ENCODE assay signal across 17 cellular contexts in the genomic region with DNA sequence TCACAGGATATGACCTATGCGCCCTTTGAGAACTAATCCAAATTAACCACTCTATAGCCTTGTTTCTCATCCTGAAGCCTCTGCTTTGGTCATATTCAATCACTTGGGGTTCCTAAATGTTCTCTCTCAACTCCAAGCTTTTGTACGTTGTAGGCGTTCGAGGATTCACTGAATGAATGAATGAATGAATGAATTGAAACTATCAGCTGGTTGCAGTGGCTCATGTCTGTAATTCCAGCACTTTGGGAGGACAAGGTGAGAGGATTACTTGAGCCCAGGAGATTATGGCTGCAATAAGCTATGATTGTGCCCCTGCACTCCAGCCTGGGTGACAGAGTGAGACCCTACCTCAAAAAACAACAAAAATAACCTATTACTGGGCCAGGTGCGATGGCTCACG. TPM values are rescaled to one million over a fixed set of nuclear protein-coding genes. Genes with fewer than 3 reads are reported as not detected.
DNase-seq lines count a peak whose midpoint lies in the region; ATAC-seq lines count a peak whose summit lies in the region.
"Had no signal": no experiment of that assay in that cellular context is flagged by ENCODE, and none has a peak within 500 bp of the region (broad histone marks: within the 10 kb centered on the region; RNA-seq: fewer than 3 reads in every experiment).

No MANE protein-coding gene starts in this region.

- no peak for DNase-seq in T-helper 1 cell
- DNase-seq in activated naive CD8-positive, alpha-beta T cell treated with anti-CD3 and anti-CD28 coated beads, Interleukin-2, amount 10 ng/mL, durations not matched to agents 7 days and 5 days = no peak
- no peak for DNase-seq in activated naive CD8-positive, alpha-beta T cell treated with anti-CD3 and anti-CD28 coated beads, Interleukin-2, amount 50 U/mL, for 24 hours
- no peak for DNase-seq in activated T-helper 2 cell treated with anti-CD3 and anti-CD28 coated beads, Interferon-gamma antibody, Interleukin-2, Interleukin-4, amounts not matched to agents 10 μg/mL and 5 μg/mL and 100 μg/mL, durations not matched to agents 14 hours and 24 hours and 36 hours (ENCODE audit: low spot score)
- no peak for DNase-seq in stimulated activated effector memory CD8-positive, alpha-beta T cell treated with anti-CD3 and anti-CD28 coated beads, Interleukin-12 subunit alpha, Interleukin-12 subunit beta, amount 100 ng/mL, for 72 hours (ENCODE audit: low spot score in 2 of 2)
- no peak for DNase-seq in NCI-H2171 treated with DMSO at 0.1 percent for 48 hours (lab: John Stamatoyannopoulos, UW)
- no peak for DNase-seq in SK-N-DZ (ENCODE audit: low spot score)
- DNase-seq: BE2C; CD4-positive, alpha-beta T cell; GF-D8; NCI-H1092; NCI-H526; NK-92 treated with Interleukin-12 subunit alpha and Interleukin-12 subunit beta, amount 100 ng/mL, for 24 hours; Peyer's patch had no signal

- H3K36me3 Mint-ChIP-seq in T-helper 1 cell treated with Interleukin-12 subunit alpha and Interleukin-12 subunit beta and Interleukin-4 antibody, amounts not matched to agents 30 μg/mL and 1 μg/mL, for 36 hours (ENCODE audit: low read depth) = no peaks in the 10 kb centered on the region
- H3K36me3 Mint-ChIP-seq in activated naive CD8-positive, alpha-beta T cell treated with anti-CD3 and anti-CD28 coated beads, Interleukin-2, amount 10 ng/mL, durations not matched to agents 7 days and 5 days = peaks cover 7% of the 10 kb centered on the region
- H3K36me3 Mint-ChIP-seq in activated naive CD8-positive, alpha-beta T cell treated with anti-CD3 and anti-CD28 coated beads, Interleukin-2, amount 50 U/mL, for 24 hours (ENCODE audit: low read depth) = no peaks in the 10 kb centered on the region
- H3K36me3 Mint-ChIP-seq in activated T-helper 2 cell treated with anti-CD3 and anti-CD28 coated beads, Interferon-gamma antibody, Interleukin-2, Interleukin-4, amounts not matched to agents 10 μg/mL and 5 μg/mL and 100 μg/mL, durations not matched to agents 14 hours and 24 hours and 36 hours (ENCODE audit: low read depth) = no peaks in the 10 kb centered on the region
- H3K36me3 Mint-ChIP-seq in stimulated activated effector memory CD8-positive, alpha-beta T cell treated with anti-CD3 and anti-CD28 coated beads, Interleukin-12 subunit alpha, Interleukin-12 subunit beta, amount 100 ng/mL, for 72 hours = peaks cover 3% of the 10 kb centered on the region
- H3K36me3 Mint-ChIP-seq: IgD-negative memory B cell had no signal

- peak overlapping the region; percentile 36 for H3K27ac Mint-ChIP-seq in T-helper 1 cell treated with Interleukin-12 subunit alpha and Interleukin-12 subunit beta and Interleukin-4 antibody, amounts not matched to agents 30 μg/mL and 1 μg/mL, for 36 hours
- peak overlapping the region; percentile 91 for H3K27ac Mint-ChIP-seq in activated naive CD8-positive, alpha-beta T cell treated with anti-CD3 and anti-CD28 coated beads, Interleukin-2, amount 10 ng/mL, durations not matched to agents 7 days and 5 days
- no peak overlapping the region for H3K27ac Mint-ChIP-seq in activated naive CD8-positive, alpha-beta T cell treated with anti-CD3 and anti-CD28 coated beads, Interleukin-2, amount 50 U/mL, for 24 hours
- peak overlapping the region; percentile 89 for H3K27ac Mint-ChIP-seq in activated T-helper 2 cell treated with anti-CD3 and anti-CD28 coated beads, Interferon-gamma antibody, Interleukin-2, Interleukin-4, amounts not matched to agents 10 μg/mL and 5 μg/mL and 100 μg/mL, durations not matched to agents 14 hours and 24 hours and 36 hours
- H3K27ac Mint-ChIP-seq in stimulated activated effector memory CD8-positive, alpha-beta T cell treated with anti-CD3 and anti-CD28 coated beads, Interleukin-12 subunit alpha, Interleukin-12 subunit beta, amount 100 ng/mL, for 72 hours = peak overlapping the region; percentile 87
- H3K27ac Mint-ChIP-seq: CD4-positive, alpha-beta T cell; IgD-negative memory B cell had no signal

- no peak for ATAC-seq in activated naive CD8-positive, alpha-beta T cell treated with anti-CD3 and anti-CD28 coated beads, Interleukin-2, amount 10 ng/mL, durations not matched to agents 7 days and 5 days (ENCODE audit: low read depth)
- ATAC-seq in activated naive CD8-positive, alpha-beta T cell treated with anti-CD3 and anti-CD28 coated beads, Interleukin-2, amount 50 U/mL, for 24 hours = no peak
- ATAC-seq in stimulated activated effector memory CD8-positive, alpha-beta T cell treated with anti-CD3 and anti-CD28 coated beads, Interleukin-12 subunit alpha, Interleukin-12 subunit beta, amount 100 ng/mL, for 72 hours = no peak
- ATAC-seq: Right ventricle myocardium inferior had no signal

- no peaks in the 10 kb centered on the region for H3K9me3 Mint-ChIP-seq in T-helper 1 cell treated with Interleukin-12 subunit alpha and Interleukin-12 subunit beta and Interleukin-4 antibody, amounts not matched to agents 30 μg/mL and 1 μg/mL, for 36 hours
- no peaks in the 10 kb centered on the region for H3K9me3 Mint-ChIP-seq in activated naive CD8-positive, alpha-beta T cell treated with anti-CD3 and anti-CD28 coated beads, Interleukin-2, amount 10 ng/mL, durations not matched to agents 7 days and 5 days
- no peaks in the 10 kb centered on the region for H3K9me3 Mint-ChIP-seq in activated naive CD8-positive, alpha-beta T cell treated with anti-CD3 and anti-CD28 coated beads, Interleukin-2, amount 50 U/mL, for 24 hours
- no peaks in the 10 kb centered on the region for H3K9me3 Mint-ChIP-seq in activated T-helper 2 cell treated with anti-CD3 and anti-CD28 coated beads, Interferon-gamma antibody, Interleukin-2, Interleukin-4, amounts not matched to agents 10 μg/mL and 5 μg/mL and 100 μg/mL, durations not matched to agents 14 hours and 24 hours and 36 hours
- H3K9me3 Mint-ChIP-seq in stimulated activated effector memory CD8-positive, alpha-beta T cell treated with anti-CD3 and anti-CD28 coated beads, Interleukin-12 subunit alpha, Interleukin-12 subunit beta, amount 100 ng/mL, for 72 hours = no peaks in the 10 kb centered on the region
- H3K9me3 Mint-ChIP-seq: CD4-positive, alpha-beta T cell; IgD-negative memory B cell had no signal

- peaks cover 15% of the 10 kb centered on the region for H3K4me1 Mint-ChIP-seq in T-helper 1 cell treated with Interleukin-12 subunit alpha and Interleukin-12 subunit beta and Interleukin-4 antibody, amounts not matched to agents 30 μg/mL and 1 μg/mL, for 36 hours (ENCODE audit: low read depth)
- peaks cover 15% of the 10 kb centered on the region for H3K4me1 Mint-ChIP-seq in activated naive CD8-positive, alpha-beta T cell treated with anti-CD3 and anti-CD28 coated beads, Interleukin-2, amount 10 ng/mL, durations not matched to agents 7 days and 5 days
- H3K4me1 Mint-ChIP-seq in activated naive CD8-positive, alpha-beta T cell treated with anti-CD3 and anti-CD28 coated beads, Interleukin-2, amount 50 U/mL, for 24 hours = peaks cover 17% of the 10 kb centered on the region
- H3K4me1 Mint-ChIP-seq in activated T-helper 2 cell treated with anti-CD3 and anti-CD28 coated beads, Interferon-gamma antibody, Interleukin-2, Interleukin-4, amounts not matched to agents 10 μg/mL and 5 μg/mL and 100 μg/mL, durations not matched to agents 14 hours and 24 hours and 36 hours (ENCODE audit: low read depth) = peaks cover 23% of the 10 kb centered on the region
- peaks cover 20% of the 10 kb centered on the region for H3K4me1 Mint-ChIP-seq in stimulated activated effector memory CD8-positive, alpha-beta T cell treated with anti-CD3 and anti-CD28 coated beads, Interleukin-12 subunit alpha, Interleukin-12 subunit beta, amount 100 ng/mL, for 72 hours

- intact Hi-C loops in activated T-helper 2 cell treated with anti-CD3 and anti-CD28 coated beads, Interferon-gamma antibody, Interleukin-2, Interleukin-4, amounts not matched to agents 10 μg/mL and 5 μg/mL and 100 μg/mL, durations not matched to agents 14 hours and 24 hours and 36 hours (cut with micrococcal nuclease) = loop anchor here (10.0 kb wide), 1 partner anchor 54 kb away; a partner anchor contains a TSS

- H3K4me3 Mint-ChIP-seq in T-helper 1 cell treated with Interleukin-12 subunit alpha and Interleukin-12 subunit beta and Interleukin-4 antibody, amounts not matched to agents 30 μg/mL and 1 μg/mL, for 36 hours = no peak overlapping the region
- no peak overlapping the region for H3K4me3 Mint-ChIP-seq in activated naive CD8-positive, alpha-beta T cell treated with anti-CD3 and anti-CD28 coated beads, Interleukin-2, amount 10 ng/mL, durations not matched to agents 7 days and 5 days
- no peak overlapping the region for H3K4me3 Mint-ChIP-seq in activated naive CD8-positive, alpha-beta T cell treated with anti-CD3 and anti-CD28 coated beads, Interleukin-2, amount 50 U/mL, for 24 hours
- no peak overlapping the region for H3K4me3 Mint-ChIP-seq in activated T-helper 2 cell treated with anti-CD3 and anti-CD28 coated beads, Interferon-gamma antibody, Interleukin-2, Interleukin-4, amounts not matched to agents 10 μg/mL and 5 μg/mL and 100 μg/mL, durations not matched to agents 14 hours and 24 hours and 36 hours (ENCODE audit: low read depth)
- peak overlapping the region; percentile 52 for H3K4me3 Mint-ChIP-seq in stimulated activated effector memory CD8-positive, alpha-beta T cell treated with anti-CD3 and anti-CD28 coated beads, Interleukin-12 subunit alpha, Interleukin-12 subunit beta, amount 100 ng/mL, for 72 hours
- H3K4me3 Mint-ChIP-seq: CD4-positive, alpha-beta T cell had no signal

- H3K27me3 Mint-ChIP-seq in T-helper 1 cell treated with Interleukin-12 subunit alpha and Interleukin-12 subunit beta and Interleukin-4 antibody, amounts not matched to agents 30 μg/mL and 1 μg/mL, for 36 hours (ENCODE audit: low read depth) = no peaks in the 10 kb centered on the region
- no peaks in the 10 kb centered on the region for H3K27me3 Mint-ChIP-seq in activated naive CD8-positive, alpha-beta T cell treated with anti-CD3 and anti-CD28 coated beads, Interleukin-2, amount 10 ng/mL, durations not matched to agents 7 days and 5 days
- no peaks in the 10 kb centered on the region for H3K27me3 Mint-ChIP-seq in activated naive CD8-positive, alpha-beta T cell treated with anti-CD3 and anti-CD28 coated beads, Interleukin-2, amount 50 U/mL, for 24 hours
- H3K27me3 Mint-ChIP-seq in activated T-helper 2 cell treated with anti-CD3 and anti-CD28 coated beads, Interferon-gamma antibody, Interleukin-2, Interleukin-4, amounts not matched to agents 10 μg/mL and 5 μg/mL and 100 μg/mL, durations not matched to agents 14 hours and 24 hours and 36 hours (ENCODE audit: low read depth) = no peaks in the 10 kb centered on the region
- H3K27me3 Mint-ChIP-seq: CD4-positive, alpha-beta T cell; IgD-negative memory B cell had no signal

- POLR2A ChIA-PET in activated naive CD8-positive, alpha-beta T cell treated with anti-CD3 and anti-CD28 coated beads, Interleukin-2, amount 10 ng/mL, durations not matched to agents 7 days and 5 days (lab: Charles Lee) = interaction anchor here (0.6 to 1.3 kb wide), 5 partner anchors 8 to 217 kb away, joined by 3 to 6 read pairs (median 4); no protein-coding TSS in a partner anchor

RNA-seq across cellular contexts. Expression of a gene that starts 5.9 kb away (rescaled TPM):
- total RNA-seq in activated naive CD8-positive, alpha-beta T cell treated with anti-CD3 and anti-CD28 coated beads, Interleukin-2, amount 10 ng/mL, durations not matched to agents 7 days and 5 days = 100 to 1,000 TPM; 470 to 500 TPM
- 653 and 679 TPM in 2 replicates for total RNA-seq in activated T-helper 2 cell treated with anti-CD3 and anti-CD28 coated beads, Interferon-gamma antibody, Interleukin-2, Interleukin-4, amounts not matched to agents 10 μg/mL and 5 μg/mL and 100 μg/mL, durations not matched to agents 14 hours and 24 hours and 36 hours
- 234 and 270 TPM in 2 replicates for polyA plus RNA-seq in SK-N-DZ (2014; cell fraction: cytosol; rRNA removed)
- 108 and 128 TPM in 2 replicates for polyA plus RNA-seq in SK-N-DZ (2014; cell fraction: nucleus; rRNA removed)

RNA-seq across cellular contexts. Expression of a gene that starts 16.9 kb away (rescaled TPM):
- total RNA-seq in activated naive CD8-positive, alpha-beta T cell treated with anti-CD3 and anti-CD28 coated beads, Interleukin-2, amount 10 ng/mL, durations not matched to agents 7 days and 5 days = 100 to 1,000 TPM; 154 to 167 TPM
- total RNA-seq in activated T-helper 2 cell treated with anti-CD3 and anti-CD28 coated beads, Interferon-gamma antibody, Interleukin-2, Interleukin-4, amounts not matched to agents 10 μg/mL and 5 μg/mL and 100 μg/mL, durations not matched to agents 14 hours and 24 hours and 36 hours = 115 and 122 TPM in 2 replicates
- polyA plus RNA-seq in SK-N-DZ (2014; cell fraction: cytosol; rRNA removed) = 101 and 127 TPM in 2 replicates
- 374 and 399 TPM in 2 replicates for polyA plus RNA-seq in SK-N-DZ (2014; cell fraction: nucleus; rRNA removed)

RNA-seq across cellular contexts. Expression of a gene that starts 34.3 kb away (rescaled TPM):
- total RNA-seq in activated naive CD8-positive, alpha-beta T cell treated with anti-CD3 and anti-CD28 coated beads, Interleukin-2, amount 10 ng/mL, durations not matched to agents 7 days and 5 days = 100 to 1,000 TPM; 194 to 213 TPM
- total RNA-seq in activated T-helper 2 cell treated with anti-CD3 and anti-CD28 coated beads, Interferon-gamma antibody, Interleukin-2, Interleukin-4, amounts not matched to agents 10 μg/mL and 5 μg/mL and 100 μg/mL, durations not matched to agents 14 hours and 24 hours and 36 hours = 282 and 290 TPM in 2 replicates
- 510 and 575 TPM in 2 replicates for polyA plus RNA-seq in SK-N-DZ (2014; cell fraction: cytosol; rRNA removed)
- 348 and 374 TPM in 2 replicates for polyA plus RNA-seq in SK-N-DZ (2014; cell fraction: nucleus; rRNA removed)

RNA-seq across cellular contexts. Expression of a gene that starts 57.1 kb away (rescaled TPM):
- 10 to 100 TPM; 69.9 to 70.8 TPM for total RNA-seq in activated naive CD8-positive, alpha-beta T cell treated with anti-CD3 and anti-CD28 coated beads, Interleukin-2, amount 10 ng/mL, durations not matched to agents 7 days and 5 days
- total RNA-seq in activated T-helper 2 cell treated with anti-CD3 and anti-CD28 coated beads, Interferon-gamma antibody, Interleukin-2, Interleukin-4, amounts not matched to agents 10 μg/mL and 5 μg/mL and 100 μg/mL, durations not matched to agents 14 hours and 24 hours and 36 hours = 72.7 and 86.6 TPM in 2 replicates
- 134 and 151 TPM in 2 replicates for polyA plus RNA-seq in SK-N-DZ (2014; cell fraction: cytosol; rRNA removed)
- 591 and 629 TPM in 2 replicates for polyA plus RNA-seq in SK-N-DZ (2014; cell fraction: nucleus; rRNA removed)
